ENCODE assay signal across 9 cellular contexts in the genomic region with DNA sequence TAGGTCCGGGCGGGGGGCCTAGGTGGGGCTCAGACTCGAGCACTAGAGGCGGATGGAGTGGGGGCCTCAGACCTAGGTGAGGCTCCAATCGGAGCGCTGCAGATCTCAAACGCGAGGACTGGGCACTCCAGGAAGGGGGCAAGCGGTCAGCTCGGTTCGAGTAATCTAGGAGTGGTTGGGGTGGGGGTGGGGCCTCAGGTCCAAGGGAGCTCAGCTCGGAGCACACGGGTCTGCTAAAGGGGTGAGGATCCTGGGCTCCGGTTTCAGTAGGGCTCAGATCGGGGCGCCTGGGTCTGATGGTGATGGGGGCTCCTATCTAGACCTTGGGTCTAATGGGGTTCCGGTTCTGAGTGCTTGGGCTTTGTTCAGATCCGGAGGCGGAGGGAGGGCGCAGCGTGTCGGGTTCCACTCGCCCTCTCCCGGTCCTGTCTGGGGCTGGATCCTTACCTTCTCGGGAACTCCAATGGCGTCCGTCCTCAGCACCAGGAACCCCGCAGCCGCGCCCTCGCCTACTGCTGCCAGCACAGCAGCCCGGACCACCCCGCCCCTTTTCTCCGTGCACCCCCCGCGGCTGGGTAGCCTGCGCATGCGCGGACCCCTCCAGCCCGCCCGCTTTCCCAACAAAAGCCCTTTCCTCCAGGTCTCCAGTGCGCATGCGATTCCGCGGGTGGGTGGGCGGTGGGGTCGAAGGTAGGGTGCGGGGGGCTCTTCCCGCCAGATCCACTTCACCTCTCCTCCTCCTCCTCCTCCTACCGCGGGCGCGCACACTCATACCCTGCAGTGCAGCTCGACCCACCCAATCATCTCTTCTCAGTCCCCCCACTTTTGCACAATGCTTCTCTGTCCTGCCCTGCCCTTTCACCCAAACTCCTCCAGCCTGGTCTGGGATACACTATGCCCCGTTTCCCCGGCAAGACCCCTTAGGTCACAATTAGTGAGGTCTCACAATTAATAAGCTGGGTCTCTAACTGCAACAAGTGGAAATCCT. TPM values are rescaled to one million over a fixed set of nuclear protein-coding genes. Genes with fewer than 3 reads are reported as not detected.
DNase-seq lines count a peak whose midpoint lies in the region; ATAC-seq and TF ChIP-seq lines count a peak whose summit lies in the region.
"Not testable (repeated sequence)": the region's sequence is repeated elsewhere in the genome, so short reads cannot be mapped to it uniquely, and the experiment has no call there.
"Had no signal": no experiment of that assay in that cellular context is flagged by ENCODE, and none has a peak within 500 bp of the region (broad histone marks: within the 10 kb centered on the region; RNA-seq: fewer than 3 reads in every experiment).

A gene with protein sequence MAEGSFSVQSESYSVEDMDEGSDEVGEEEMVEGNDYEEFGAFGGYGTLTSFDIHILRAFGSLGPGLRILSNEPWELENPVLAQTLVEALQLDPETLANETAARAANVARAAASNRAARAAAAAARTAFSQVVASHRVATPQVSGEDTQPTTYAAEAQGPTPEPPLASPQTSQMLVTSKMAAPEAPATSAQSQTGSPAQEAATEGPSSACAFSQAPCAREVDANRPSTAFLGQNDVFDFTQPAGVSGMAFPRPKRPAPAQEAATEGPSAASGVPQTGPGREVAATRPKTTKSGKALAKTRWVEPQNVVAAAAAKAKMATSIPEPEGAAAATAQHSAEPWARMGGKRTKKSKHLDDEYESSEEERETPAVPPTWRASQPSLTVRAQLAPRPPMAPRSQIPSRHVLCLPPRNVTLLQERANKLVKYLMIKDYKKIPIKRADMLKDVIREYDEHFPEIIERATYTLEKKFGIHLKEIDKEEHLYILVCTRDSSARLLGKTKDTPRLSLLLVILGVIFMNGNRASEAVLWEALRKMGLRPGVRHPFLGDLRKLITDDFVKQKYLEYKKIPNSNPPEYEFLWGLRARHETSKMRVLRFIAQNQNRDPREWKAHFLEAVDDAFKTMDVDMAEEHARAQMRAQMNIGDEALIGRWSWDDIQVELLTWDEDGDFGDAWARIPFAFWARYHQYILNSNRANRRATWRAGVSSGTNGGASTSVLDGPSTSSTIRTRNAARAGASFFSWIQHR (minus strand): TSS at position 501 of the 988 bp plus-strand sequence. CDS start 1,011 bp downstream, outside the sequence.

- not testable (repeated sequence) for H3K4me3 Mint-ChIP-seq in Calu3 (ENCODE audit: low read depth, unreplicated experiment); activated CD8-positive, alpha-beta T cell treated with anti-CD3 and anti-CD28 coated beads, Interleukin-2, amount 10 ng/mL, durations not matched to agents 7 days and 5 days; endodermal cell; type B pancreatic cell

- not testable (repeated sequence) for H3K4me1 Mint-ChIP-seq in Calu3 (ENCODE audit: low read depth, unreplicated experiment); activated CD8-positive, alpha-beta T cell treated with anti-CD3 and anti-CD28 coated beads, Interleukin-2, amount 10 ng/mL, durations not matched to agents 7 days and 5 days (ENCODE audit: low read depth); endodermal cell; type B pancreatic cell (ENCODE audit: unreplicated experiment)

- peak; percentile 53 for ATAC-seq in activated CD8-positive, alpha-beta T cell treated with anti-CD3 and anti-CD28 coated beads, Interleukin-2, amount 10 ng/mL, durations not matched to agents 7 days and 5 days
- peak; percentile 29 for ATAC-seq in Right ventricle myocardium superior (ENCODE audit: poor library complexity)
- ATAC-seq in mucosa of descending colon = peak; percentile 31

- intact Hi-C loops in Calu3 (cut with micrococcal nuclease; ENCODE audit: unreplicated experiment); Right ventricle myocardium superior (cut with DNase I); mucosa of descending colon (cut with DNase I, micrococcal nuclease); ovary (cut with DNase I): not testable (repeated sequence)

- H3K27me3 ChIP-seq in MG63; endodermal cell (ENCODE audit: control insufficient read depth, insufficient read depth, low read length, poor library complexity, severe bottlenecking); ovary: not testable (repeated sequence)

- not testable (repeated sequence) for H3K27ac Mint-ChIP-seq in Calu3 (ENCODE audit: unreplicated experiment); activated CD8-positive, alpha-beta T cell treated with anti-CD3 and anti-CD28 coated beads, Interleukin-2, amount 10 ng/mL, durations not matched to agents 7 days and 5 days; endodermal cell; type B pancreatic cell

- TF ChIP-seq POLR2A in ovary (IDR thresholded peaks at IDR 0.05) = not testable (repeated sequence)

- H3K9ac ChIP-seq in endodermal cell (ENCODE audit: extremely low read depth, low read length, poor library complexity, severe bottlenecking) = not testable (repeated sequence)

- not testable (repeated sequence) for H3K4me1 ChIP-seq in endodermal cell (ENCODE audit: control insufficient read depth, insufficient read depth, low read length); mucosa of descending colon (ENCODE audit: low read depth); ovary (ENCODE audit: insufficient read depth)

- not testable (repeated sequence) for H3K4me3 ChIP-seq in MG63; endodermal cell (ENCODE audit: low read length); mucosa of descending colon; ovary

- WGBS in endodermal cell (ENCODE audit: insufficient coverage in 1 of 2, insufficient read length in 1 of 2), 2 experiments = no CpG with 5 or more reads among the region's 56 CpGs
- no CpG with 5 or more reads among the region's 56 CpGs for WGBS in ovary, 3 donors

- not testable (repeated sequence) for H3K27ac ChIP-seq in endodermal cell (ENCODE audit: low read depth, low read length); ovary

- TF ChIP-seq CTCF in Calu3 (IDR thresholded peaks at IDR 0.05; ENCODE audit: unreplicated experiment); endodermal cell (conservative IDR thresholded peaks at IDR 0.05); mucosa of descending colon (IDR thresholded peaks at IDR 0.05); ovary (IDR thresholded peaks at IDR 0.05); type B pancreatic cell (conservative IDR thresholded peaks at IDR 0.05): not testable (repeated sequence)

- not testable (repeated sequence) for H3K36me3 ChIP-seq in MG63; endodermal cell (ENCODE audit: control insufficient read depth, insufficient read depth, low read length); mucosa of descending colon (ENCODE audit: low read depth); ovary

- not testable (repeated sequence) for H3K27me3 Mint-ChIP-seq in Calu3 (ENCODE audit: unreplicated experiment); activated CD8-positive, alpha-beta T cell treated with anti-CD3 and anti-CD28 coated beads, Interleukin-2, amount 10 ng/mL, durations not matched to agents 7 days and 5 days (ENCODE audit: low read depth); endodermal cell (ENCODE audit: insufficient read depth); type B pancreatic cell

- not testable (repeated sequence) for H3K9me3 ChIP-seq in MG63; endodermal cell (ENCODE audit: control insufficient read depth, low read length); mucosa of descending colon; ovary

- DNase-seq in Calu3; MG63; activated CD8-positive, alpha-beta T cell treated with anti-CD3 and anti-CD28 coated beads, Interleukin-2, amount 10 ng/mL, durations not matched to agents 7 days and 5 days; endodermal cell; Right ventricle myocardium superior; mucosa of descending colon; ovary; type B pancreatic cell (ENCODE audit: extremely low spot score, unreplicated experiment): not testable (repeated sequence)

- CTCF ChIA-PET in Calu3 (lab: Charles Lee); activated CD8-positive, alpha-beta T cell treated with anti-CD3 and anti-CD28 coated beads, Interleukin-2, amount 10 ng/mL, durations not matched to agents 7 days and 5 days (lab: Charles Lee): not testable (repeated sequence)

- not testable (repeated sequence) for H3K36me3 Mint-ChIP-seq in Calu3 (ENCODE audit: insufficient read depth, unreplicated experiment); activated CD8-positive, alpha-beta T cell treated with anti-CD3 and anti-CD28 coated beads, Interleukin-2, amount 10 ng/mL, durations not matched to agents 7 days and 5 days (ENCODE audit: low read depth); endodermal cell (ENCODE audit: low read depth); type B pancreatic cell

- BruUV-seq in Calu3 (replicated peaks; lab: Mats Ljungman, UMichigan) = not testable (repeated sequence)

- H3K9me3 Mint-ChIP-seq in Calu3 (ENCODE audit: low read depth, unreplicated experiment); activated CD8-positive, alpha-beta T cell treated with anti-CD3 and anti-CD28 coated beads, Interleukin-2, amount 10 ng/mL, durations not matched to agents 7 days and 5 days (ENCODE audit: insufficient read depth); endodermal cell; type B pancreatic cell: not testable (repeated sequence)

- POLR2A ChIA-PET in activated CD8-positive, alpha-beta T cell treated with anti-CD3 and anti-CD28 coated beads, Interleukin-2, amount 10 ng/mL, durations not matched to agents 7 days and 5 days (lab: Charles Lee) = not testable (repeated sequence)

- TF ChIP-seq EP300 in ovary (IDR thresholded peaks at IDR 0.05) = not testable (repeated sequence)

RNA-seq across cellular contexts. Expression of the gene that starts here (rescaled TPM):
- 8.7 and 13.6 TPM in 2 replicates for total RNA-seq in Calu3 (2022)
- 3.3 and 12.8 TPM in 2 replicates for total RNA-seq in MG63 (2014; rRNA removed; shearing (Covaris generic); ENCODE audit: low replicate concordance)
- 1 to 10 TPM in 1 of 2 experiments, under 1 TPM in 1; 0.47 to 3.1 TPM for total RNA-seq in activated CD8-positive, alpha-beta T cell treated with anti-CD3 and anti-CD28 coated beads, Interleukin-2, amount 10 ng/mL, durations not matched to agents 7 days and 5 days
- 100 to 1,000 TPM; 132 to 225 TPM for total RNA-seq in endodermal cell
- polyA plus RNA-seq in endodermal cell (2013, experiment 1 of 2) = 153 TPM
- 118 TPM for polyA plus RNA-seq in endodermal cell (2013, experiment 2 of 2)
- total RNA-seq in Right ventricle myocardium superior = 0.67 TPM
- 10 to 100 TPM in 1 of 3 donors, 1 to 10 TPM in 2; 3.7 to 15.7 (median 5.4) TPM for total RNA-seq in mucosa of descending colon
- total RNA-seq in ovary = 10 to 100 TPM in 6 of 7 donors, 1 to 10 TPM in 1; 9.5 to 35.5 (median 21.2) TPM
- 10 to 100 TPM in 1 of 2 donors, 1 to 10 TPM in 1; 5.1 to 29.6 TPM for polyA plus RNA-seq in ovary
- total RNA-seq in type B pancreatic cell (ENCODE audit: low replicate concordance) = 82.9 and 111 TPM in 2 replicates
- total RNA-seq: HT-29 had no signal

Comparison
In these comparisons a context has a peak if more than half of its experiments do, and no peak if none do; other contexts are left out.
1. Peak in ATAC-seq in Right ventricle myocardium superior; RNA of the gene not detected or under 1 TPM.